Comparison of ENCODE assay signal across 1 cellular context in genomic region chr2:113237604-113238003, GRCh38.
TF ChIP-seq lines count a peak whose summit lies in the region.

No MANE protein-coding gene starts in this region.

TF ChIP-seq in GM23338, 12 proteins besides CTCF, POLR2A, EP300 and RAD21 (continued from another document):
- TF ChIP-seq ZNF462 (CRISPR knock-in tag; IDR thresholded peaks at IDR 0.05) (no peak), EZH2phosphoT487 (IDR thresholded peaks at IDR 0.05; ENCODE audit: unreplicated experiment) (no peak)
- TF ChIP-seq, protein P1, sequence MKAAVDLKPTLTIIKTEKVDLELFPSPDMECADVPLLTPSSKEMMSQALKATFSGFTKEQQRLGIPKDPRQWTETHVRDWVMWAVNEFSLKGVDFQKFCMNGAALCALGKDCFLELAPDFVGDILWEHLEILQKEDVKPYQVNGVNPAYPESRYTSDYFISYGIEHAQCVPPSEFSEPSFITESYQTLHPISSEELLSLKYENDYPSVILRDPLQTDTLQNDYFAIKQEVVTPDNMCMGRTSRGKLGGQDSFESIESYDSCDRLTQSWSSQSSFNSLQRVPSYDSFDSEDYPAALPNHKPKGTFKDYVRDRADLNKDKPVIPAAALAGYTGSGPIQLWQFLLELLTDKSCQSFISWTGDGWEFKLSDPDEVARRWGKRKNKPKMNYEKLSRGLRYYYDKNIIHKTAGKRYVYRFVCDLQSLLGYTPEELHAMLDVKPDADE (IDR thresholded peaks at IDR 0.05) = no peak
TF ChIP-seq in GM23338: peak in this region for 0.
